In genomic region chr1:19676438-19676922, GRCh38 we compare ENCODE assay signal across 9 cellular contexts. TPM values are rescaled to one million over a fixed set of nuclear protein-coding genes. Genes with fewer than 3 reads are reported as not detected.
DNase-seq lines count a peak whose midpoint lies in the region; ATAC-seq and TF ChIP-seq lines count a peak whose summit lies in the region.
"Had no signal": no experiment of that assay in that cellular context is flagged by ENCODE, and none has a peak within 500 bp of the region (broad histone marks: within the 10 kb centered on the region; RNA-seq: fewer than 3 reads in every experiment).

No MANE protein-coding gene starts in this region.

- no peak for ATAC-seq in stimulated activated naive CD8-positive, alpha-beta T cell treated with anti-CD3 and anti-CD28 coated beads, Interleukin-15, Interleukin-2, amounts not matched to agents 100 U/mL and 50 U/mL, for 24 hours
- no peak for ATAC-seq in stimulated activated naive CD8-positive, alpha-beta T cell treated with anti-CD3 and anti-CD28 coated beads, Interleukin-15, amount 100 ng/mL, for 72 hours
- ATAC-seq in HG02642 (IDR thresholded peaks at IDR 0.05; ENCODE audit: poor library complexity, unreplicated experiment): no peak
- ATAC-seq in GM21529 (IDR thresholded peaks at IDR 0.05; ENCODE audit: unreplicated experiment): no peak

- H3K9me2 ChIP-seq in hepatocyte (replicated peaks; ENCODE audit: insufficient read depth): no peaks in the 10 kb centered on the region

- H3K4me3 ChIP-seq in adipocyte (ENCODE audit: low read length) (no peak overlapping the region), hepatocyte (no peak overlapping the region), vagina (no peak overlapping the region)

- peak; percentile 27 for DNase-seq in stimulated activated naive CD8-positive, alpha-beta T cell treated with anti-CD3 and anti-CD28 coated beads, Interleukin-15, Interleukin-2, amounts not matched to agents 100 U/mL and 50 U/mL, for 24 hours
- no peak for DNase-seq in stimulated activated naive CD8-positive, alpha-beta T cell treated with anti-CD3 and anti-CD28 coated beads, Interleukin-15, amount 100 ng/mL, for 72 hours
- DNase-seq in adipocyte (ENCODE audit: low read depth) (peak; percentile 79), hepatocyte (ENCODE audit: low spot score) (peak; percentile 87), vagina (ENCODE audit: extremely low spot score in 2 of 2) (no peak), middle frontal gyrus (ENCODE audit: extremely low spot score, low spot score) (no peak)
- DNase-seq: NCI-H187 treated with DMSO at 0.1 percent for 48 hours had no signal

- TF ChIP-seq POLR2A in vagina (IDR thresholded peaks at IDR 0.05): no peak

- no peak overlapping the region for H3K4me2 ChIP-seq in hepatocyte

- H3K36me3 ChIP-seq in adipocyte (ENCODE audit: control insufficient read depth, insufficient read depth, low read length, severe bottlenecking): no peaks in the 10 kb centered on the region
- H3K36me3 ChIP-seq in hepatocyte (replicated peaks; ENCODE audit: insufficient read depth, low read depth): no peaks in the 10 kb centered on the region
- H3K36me3 ChIP-seq in vagina: no peaks in the 10 kb centered on the region

- no peak overlapping the region for H3K9ac ChIP-seq in adipocyte (ENCODE audit: low read length)

- no peaks in the 10 kb centered on the region for H4K20me1 ChIP-seq in hepatocyte (ENCODE audit: insufficient read depth, poor library complexity, severe bottlenecking)

- peaks cover 9% of the 10 kb centered on the region for H3K4me1 ChIP-seq in adipocyte (ENCODE audit: control insufficient read depth, insufficient read depth, low read length)
- no peaks in the 10 kb centered on the region for H3K4me1 ChIP-seq in hepatocyte (ENCODE audit: insufficient read depth)
- H3K4me1 ChIP-seq in vagina: no peaks in the 10 kb centered on the region

- no peak overlapping the region for H2AFZ ChIP-seq in hepatocyte

- no peaks in the 10 kb centered on the region for H3K79me2 ChIP-seq in hepatocyte

- H3K27me3 ChIP-seq in adipocyte (replicated peaks; ENCODE audit: control insufficient read depth, insufficient read depth, low read length): peaks cover 11% of the 10 kb centered on the region
- H3K27me3 ChIP-seq in hepatocyte: peaks cover 3% of the 10 kb centered on the region
- no peaks in the 10 kb centered on the region for H3K27me3 ChIP-seq in vagina

- no peaks in the 10 kb centered on the region for H3K9me3 Mint-ChIP-seq in stimulated activated naive CD8-positive, alpha-beta T cell treated with anti-CD3 and anti-CD28 coated beads, Interleukin-15, amount 100 ng/mL, for 72 hours

- H3K9me3 ChIP-seq in adipocyte (ENCODE audit: control insufficient read depth, low read length): no peaks in the 10 kb centered on the region
- no peaks in the 10 kb centered on the region for H3K9me3 ChIP-seq in hepatocyte (ENCODE audit: low read depth)
- H3K9me3 ChIP-seq in vagina: no peaks in the 10 kb centered on the region

- no peak overlapping the region for H3K4me3 Mint-ChIP-seq in stimulated activated naive CD8-positive, alpha-beta T cell treated with anti-CD3 and anti-CD28 coated beads, Interleukin-15, amount 100 ng/mL, for 72 hours

- H3K4me1 Mint-ChIP-seq in stimulated activated naive CD8-positive, alpha-beta T cell treated with anti-CD3 and anti-CD28 coated beads, Interleukin-15, amount 100 ng/mL, for 72 hours: no peaks in the 10 kb centered on the region

- H3K27ac Mint-ChIP-seq in stimulated activated naive CD8-positive, alpha-beta T cell treated with anti-CD3 and anti-CD28 coated beads, Interleukin-15, amount 100 ng/mL, for 72 hours: no peak overlapping the region

- H3K27ac ChIP-seq in hepatocyte (no peak overlapping the region), vagina (no peak overlapping the region)

- intact Hi-C loops in vagina (cut with DNase I): no loop called here

- TF ChIP-seq CTCF in hepatocyte (IDR thresholded peaks at IDR 0.05; ENCODE audit: poor library complexity) (no peak), vagina (IDR thresholded peaks at IDR 0.05) (no peak)

- WGBS in hepatocyte (ENCODE audit: low lambda C conversion rate, missing lambda C conversion rate): 32% methylated on average over 13 of the region's 13 CpGs

- H3K27me3 Mint-ChIP-seq in stimulated activated naive CD8-positive, alpha-beta T cell treated with anti-CD3 and anti-CD28 coated beads, Interleukin-15, amount 100 ng/mL, for 72 hours: peaks cover 36% of the 10 kb centered on the region

RNA-seq across cellular contexts. Expression of gene HTR6, which starts 11.8 kb away (rescaled TPM):
- total RNA-seq in hepatocyte (not detected in 2 replicates), vagina (not detected)
- polyA plus RNA-seq in hepatocyte: not detected in 2 replicates

RNA-seq across cellular contexts. Expression of gene NBL1, which starts 32.4 kb away (rescaled TPM):
- 16.5 and 22.3 TPM in 2 replicates for total RNA-seq in hepatocyte
- 41.3 and 46.9 TPM in 2 replicates for polyA plus RNA-seq in hepatocyte
- total RNA-seq in vagina: 148 TPM

Comparison
In these comparisons a context has a peak if more than half of its experiments do, and no peak if none do; other contexts are left out.
1. DNase-seq: peak in stimulated activated naive CD8-positive, alpha-beta T cell treated with anti-CD3 and anti-CD28 coated beads, Interleukin-15, Interleukin-2, amounts not matched to agents 100 U/mL and 50 U/mL, for 24 hours (single experiment), adipocyte (single experiment) and hepatocyte (single experiment); none in stimulated activated naive CD8-positive, alpha-beta T cell treated with anti-CD3 and anti-CD28 coated beads, Interleukin-15, amount 100 ng/mL, for 72 hours (0 of 2), vagina (0 of 2) and middle frontal gyrus (single experiment).